20 cellular contexts compared by ENCODE assay signal in the genomic region with DNA sequence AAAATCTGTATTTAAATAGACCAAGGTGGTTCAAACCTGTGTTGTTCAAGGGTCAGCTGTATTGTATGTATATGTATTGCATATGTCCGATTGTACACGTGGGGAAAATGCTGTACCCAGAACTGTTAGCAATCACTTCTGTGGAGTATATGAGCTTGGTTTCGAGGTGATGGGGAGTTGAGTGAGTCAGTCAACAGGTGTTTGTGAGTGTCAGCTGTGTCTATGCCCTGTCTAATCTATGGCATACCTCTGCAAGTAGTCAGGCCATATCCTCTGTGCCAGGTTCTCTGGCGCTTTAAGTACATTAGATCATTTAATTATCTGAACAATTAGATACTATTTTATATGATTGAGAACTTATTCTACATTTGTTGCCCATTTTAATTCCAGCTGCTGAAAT. TPM values are rescaled to one million over a fixed set of nuclear protein-coding genes. Genes with fewer than 3 reads are reported as not detected.
A peak's percentile ranks its signal among the peaks of the same experiment; 100 is the strongest.
DNase-seq lines count a peak whose midpoint lies in the region; ATAC-seq and TF ChIP-seq lines count a peak whose summit lies in the region.
"Had no signal": no experiment of that assay in that cellular context is flagged by ENCODE, and none has a peak within 500 bp of the region (broad histone marks: within the 10 kb centered on the region; RNA-seq: fewer than 3 reads in every experiment).

No MANE protein-coding gene starts in this region.

- H3K27ac ChIP-seq in mammary epithelial cell (ENCODE audit: insufficient read depth, low read depth, low read length) = no peak overlapping the region
- H3K27ac ChIP-seq in breast epithelium = no peak overlapping the region
- peak overlapping the region; percentile 8; the same call in 1 of the 2 replicates for H3K27ac ChIP-seq in SJCRH30

- no peaks in the 10 kb centered on the region for H3K9me3 Mint-ChIP-seq in stimulated activated effector memory CD8-positive, alpha-beta T cell treated with anti-CD3 and anti-CD28 coated beads, Interleukin-12 subunit alpha, Interleukin-12 subunit beta, amount 100 ng/mL, for 72 hours
- H3K9me3 Mint-ChIP-seq: GM23338 had no signal

- H3K79me2 ChIP-seq in mammary epithelial cell (ENCODE audit: insufficient read depth, low read length) = peaks cover 44% of the 10 kb centered on the region

- CTCF ChIA-PET in mammary epithelial cell (lab: Charles Lee; ENCODE audit: low non-redundant PET) = interaction anchor here (0.5 kb wide), 1 partner anchor 230 kb away, joined by 3 read pairs; no protein-coding TSS in a partner anchor

- in situ Hi-C loops in mammary epithelial cell (cut with MboI; ENCODE audit: low sequenced_read_pairs in 2 of 2) = no loop called here

- dilution Hi-C loops in mammary epithelial cell (cut with HindIII; ENCODE audit: low sequenced_read_pairs) = no loop called here

- no peak overlapping the region for H2AFZ ChIP-seq in mammary epithelial cell (ENCODE audit: low read depth, low read length)
- H2AFZ ChIP-seq: GM23338 had no signal

- no TSS peak for BruUV-seq in mammary epithelial cell (replicated peaks; lab: Mats Ljungman, UMichigan)

- H3K9me3 ChIP-seq in mammary epithelial cell (replicated peaks; ENCODE audit: insufficient read depth, low read length) (no peaks in the 10 kb centered on the region), breast epithelium (no peaks in the 10 kb centered on the region), SJCRH30 (replicated peaks) (no peaks in the 10 kb centered on the region)
- H3K9me3 ChIP-seq: HAP-1 had no signal

- no peak overlapping the region for H3K4me3 Mint-ChIP-seq in stimulated activated effector memory CD8-positive, alpha-beta T cell treated with anti-CD3 and anti-CD28 coated beads, Interleukin-12 subunit alpha, Interleukin-12 subunit beta, amount 100 ng/mL, for 72 hours
- H3K4me3 Mint-ChIP-seq: GM23338 had no signal

- TF ChIP-seq POLR2A in breast epithelium (IDR thresholded peaks at IDR 0.05) = no peak

- TF ChIP-seq CTCF in mammary epithelial cell (conservative IDR thresholded peaks at IDR 0.05 in 1 of 2, IDR thresholded peaks at IDR 0.05 in 1 of 2; ENCODE audit: extremely low read depth in 1 of 2, insufficient read depth in 1 of 2, low read depth in 1 of 2, low read length in 2 of 2) (no peak), breast epithelium (IDR thresholded peaks at IDR 0.05) (no peak), epithelial cell of esophagus (IDR thresholded peaks at IDR 0.05; ENCODE audit: insufficient read depth, low read depth, low read length, missing control alignments) (no peak), GM20000 (IDR thresholded peaks at IDR 0.05; ENCODE audit: extremely low read depth, missing control alignments) (no peak)

- H3K4me3 ChIP-seq in mammary epithelial cell (replicated peaks in 1 of 3; ENCODE audit: insufficient read depth in 1 of 3, low read depth in 2 of 3, low read length in 3 of 3) = no peak overlapping the region
- no peak overlapping the region for H3K4me3 ChIP-seq in breast epithelium
- H3K4me3 ChIP-seq in SJCRH30 = no peak overlapping the region
- no peak overlapping the region for H3K4me3 ChIP-seq in epithelial cell of esophagus (ENCODE audit: low read length)
- H3K4me3 ChIP-seq: GM23338, HAP-1, K562 had no signal

- intact Hi-C loops in mammary epithelial cell (cut with micrococcal nuclease) = no loop called here
- intact Hi-C loops in breast epithelium (cut with DNase I; ENCODE audit: low total_unique reads) = no loop called here

- peaks cover 17% of the 10 kb centered on the region for H3K4me1 Mint-ChIP-seq in stimulated activated effector memory CD8-positive, alpha-beta T cell treated with anti-CD3 and anti-CD28 coated beads, Interleukin-12 subunit alpha, Interleukin-12 subunit beta, amount 100 ng/mL, for 72 hours
- H3K4me1 Mint-ChIP-seq: GM23338 had no signal

- no peak overlapping the region for H3K4me2 ChIP-seq in mammary epithelial cell (ENCODE audit: insufficient read depth, low read depth, low read length)
- H3K4me2 ChIP-seq: GM23338 had no signal

- 86% methylated on average over 4 of the region's 4 CpGs for whole genome bisulfite sequencing in mammary epithelial cell (ENCODE audit: low coverage, missing lambda C conversion rate)

- H4K20me1 ChIP-seq in mammary epithelial cell (ENCODE audit: insufficient read depth, low read length) = no peaks in the 10 kb centered on the region

- H3K9ac ChIP-seq in mammary epithelial cell (ENCODE audit: insufficient read depth, low read length) = no peak overlapping the region

- peaks cover 91% of the 10 kb centered on the region for H3K36me3 Mint-ChIP-seq in stimulated activated effector memory CD8-positive, alpha-beta T cell treated with anti-CD3 and anti-CD28 coated beads, Interleukin-12 subunit alpha, Interleukin-12 subunit beta, amount 100 ng/mL, for 72 hours

- peaks cover 8% of the 10 kb centered on the region for H3K36me3 ChIP-seq in mammary epithelial cell (ENCODE audit: insufficient read depth, low read length)
- no peaks in the 10 kb centered on the region for H3K36me3 ChIP-seq in breast epithelium
- peaks cover 38% of the 10 kb centered on the region for H3K36me3 ChIP-seq in SJCRH30

- peak; percentile 50 for DNase-seq in mammary epithelial cell
- no peak for DNase-seq in breast epithelium (ENCODE audit: low spot score in 2 of 2)
- DNase-seq in SJCRH30 = peak; percentile 23 to 25
- peak; percentile 48 for DNase-seq in epithelial cell of esophagus (ENCODE audit: low read depth)
- no peak for DNase-seq in stimulated activated effector memory CD8-positive, alpha-beta T cell treated with anti-CD3 and anti-CD28 coated beads, Interleukin-12 subunit alpha, Interleukin-12 subunit beta, amount 100 ng/mL, for 72 hours (ENCODE audit: low spot score in 2 of 2)
- DNase-seq in GM20000 (ENCODE audit: low spot score) = no peak
- DNase-seq: Calu3, DMS79 treated with DMSO at 0.1 percent for 48 hours, MM.1S, NCI-H2029, NCI-H446, NCI-H524 treated with DMSO at 0.1 percent for 48 hours, NCI-H774, SHP77 had no signal

- ATAC-seq in stimulated activated effector memory CD8-positive, alpha-beta T cell treated with anti-CD3 and anti-CD28 coated beads, Interleukin-12 subunit alpha, Interleukin-12 subunit beta, amount 100 ng/mL, for 72 hours = peak; percentile 48
- ATAC-seq in HG03457 (IDR thresholded peaks at IDR 0.05; ENCODE audit: unreplicated experiment) = no peak
- no peak for ATAC-seq in HG02973 (IDR thresholded peaks at IDR 0.05; ENCODE audit: unreplicated experiment)
- ATAC-seq: GM23338, HepG2, K562 had no signal

- H3K27ac Mint-ChIP-seq in stimulated activated effector memory CD8-positive, alpha-beta T cell treated with anti-CD3 and anti-CD28 coated beads, Interleukin-12 subunit alpha, Interleukin-12 subunit beta, amount 100 ng/mL, for 72 hours = no peak overlapping the region
- H3K27ac Mint-ChIP-seq: GM23338 had no signal

- H3K27me3 ChIP-seq in mammary epithelial cell (ENCODE audit: insufficient read depth, low read length) = no peaks in the 10 kb centered on the region
- no peaks in the 10 kb centered on the region for H3K27me3 ChIP-seq in breast epithelium
- H3K27me3 ChIP-seq in SJCRH30 = no peaks in the 10 kb centered on the region

- H3K4me1 ChIP-seq in mammary epithelial cell (ENCODE audit: insufficient read depth, low read length) (no peaks in the 10 kb centered on the region), breast epithelium (no peaks in the 10 kb centered on the region), SJCRH30 (peaks cover 4% of the 10 kb centered on the region)
- H3K4me1 ChIP-seq: HAP-1 had no signal

RNA-seq across cellular contexts. Expression of gene ZRSR2, which starts 7.4 kb away (rescaled TPM):
- total RNA-seq in mammary epithelial cell (10 to 100 TPM in 1 of 2 donors, 1 to 10 TPM in 1; 2.5 to 20.3 TPM), breast epithelium (1 to 10 TPM; 8.9 to 9.8 (median 9.8) TPM)
- 7.4 TPM for polyA plus RNA-seq in mammary epithelial cell
- polyA minus RNA-seq in mammary epithelial cell = 3.4 TPM
- 7.3 and 10.6 TPM in 2 replicates for total RNA-seq in SJCRH30 (2014; rRNA removed; shearing (Covaris generic))

RNA-seq across cellular contexts. Expression of gene AP1S2, which starts 56.9 kb away (rescaled TPM):
- total RNA-seq in mammary epithelial cell (10 to 100 TPM; 15.8 to 21.6 TPM), breast epithelium (10 to 100 TPM; 23.0 to 56.5 (median 36.7) TPM)
- 8.5 TPM for polyA plus RNA-seq in mammary epithelial cell
- not detected for polyA minus RNA-seq in mammary epithelial cell
- 205 and 230 TPM in 2 replicates for total RNA-seq in SJCRH30 (2014; rRNA removed; shearing (Covaris generic))

RNA-seq across cellular contexts. Expression of gene CA5B, which starts 59.6 kb away (rescaled TPM):
- total RNA-seq in mammary epithelial cell (10 to 100 TPM in 1 of 2 donors, 1 to 10 TPM in 1; 7.0 to 15.6 TPM), breast epithelium (10 to 100 TPM; 16.1 to 23.0 (median 22.0) TPM)
- 4.1 TPM for polyA plus RNA-seq in mammary epithelial cell
- 6.9 TPM for polyA minus RNA-seq in mammary epithelial cell
- total RNA-seq in SJCRH30 (2014; rRNA removed; shearing (Covaris generic)) = 4.0 and 5.0 TPM in 2 replicates

Comparison
In these comparisons a context has a peak if more than half of its experiments do, and no peak if none do; other contexts are left out.
1. DNase-seq: peak in mammary epithelial cell (single experiment), SJCRH30 (2 of 2) and epithelial cell of esophagus (single experiment); none in breast epithelium (0 of 2), stimulated activated effector memory CD8-positive, alpha-beta T cell treated with anti-CD3 and anti-CD28 coated beads, Interleukin-12 subunit alpha, Interleukin-12 subunit beta, amount 100 ng/mL, for 72 hours (0 of 2) and GM20000 (single experiment).